ENCODE assay signal across 8 cellular contexts in genomic region chr5:61277190-61277589, GRCh38. TPM values are rescaled to one million over a fixed set of nuclear protein-coding genes. Genes with fewer than 3 reads are reported as not detected.
DNase-seq lines count a peak whose midpoint lies in the region; ATAC-seq, FAIRE-seq and TF ChIP-seq lines count a peak whose summit lies in the region.

No MANE protein-coding gene starts in this region.

- H3K27ac Mint-ChIP-seq in CD14-positive monocyte: no peak overlapping the region

- peaks cover 0 to 2% of the 10 kb centered on the region in 2 donors for H3K36me3 Mint-ChIP-seq in CD14-positive monocyte

- DNase-seq in CD14-positive monocyte (ENCODE audit: low spot score): no peak
- DNase-seq in astrocyte of the spinal cord (ENCODE audit: low read depth, low spot score): peak; percentile 63
- peak; percentile 84 to 85 for DNase-seq in lung microvascular endothelial cell (ENCODE audit: low read depth in 2 of 2)
- no peak for DNase-seq in NCI-H510A treated with DMSO at 0.1 percent for 48 hours (lab: John Stamatoyannopoulos, UW)
- no peak for DNase-seq in urothelium cell line (ENCODE audit: low spot score)

- FAIRE-seq in urothelium cell line (lab: Jason Lieb, UNC): no peak

- H3K9me3 Mint-ChIP-seq in CD14-positive monocyte: no peaks in the 10 kb centered on the region

- in situ Hi-C loops in astrocyte of the spinal cord (cut with HindIII; ENCODE audit: low sequenced_read_pairs): no loop called here

- intact Hi-C loops in CD14-positive monocyte (cut with micrococcal nuclease): loop anchor here (5.0 kb wide), 3 partner anchors 55 to 130 kb away; partner anchors contain the start of genes ZSWIM6 (in 2 of the 2) and SMIM15 (in 1 of the 2)

- H3K27me3 Mint-ChIP-seq in CD14-positive monocyte (ENCODE audit: low read depth in 3 of 3): peaks cover 0 to 6% (median 0%) of the 10 kb centered on the region in 3 donors

- ATAC-seq in HG02642 (IDR thresholded peaks at IDR 0.05; ENCODE audit: poor library complexity, unreplicated experiment) (peak; percentile 41), GM18520 (IDR thresholded peaks at IDR 0.05; ENCODE audit: unreplicated experiment) (no peak), HG03571 (IDR thresholded peaks at IDR 0.05; ENCODE audit: unreplicated experiment) (no peak)

- H3K4me1 Mint-ChIP-seq in CD14-positive monocyte: peaks cover 18% of the 10 kb centered on the region

- peak overlapping the region; percentile 70 to 88 for H3K4me3 Mint-ChIP-seq in CD14-positive monocyte

- no peak for TF ChIP-seq CTCF in CD14-positive monocyte (IDR thresholded peaks at IDR 0.05)
- peak; percentile 57 for TF ChIP-seq CTCF in astrocyte of the spinal cord (IDR thresholded peaks at IDR 0.05; ENCODE audit: low read depth, low read length)

- H3K4me3 ChIP-seq in astrocyte of the spinal cord (ENCODE audit: low read depth, low read length): no peak overlapping the region

RNA-seq across cellular contexts. Expression of gene ZSWIM6, which starts 54.9 kb away (rescaled TPM):
- polyA plus RNA-seq in CD14-positive monocyte: 1 to 10 TPM; 1.7 to 2.7 TPM
- 9.4 and 13.9 TPM in 2 replicates for total RNA-seq in lung microvascular endothelial cell

Comparison
In these comparisons a context has a peak if more than half of its experiments do, and no peak if none do; other contexts are left out.
1. DNase-seq: peak in astrocyte of the spinal cord (single experiment) and lung microvascular endothelial cell (2 of 2); none in CD14-positive monocyte (single experiment), NCI-H510A treated with DMSO at 0.1 percent for 48 hours (single experiment) and urothelium cell line (single experiment).